In the genomic region with DNA sequence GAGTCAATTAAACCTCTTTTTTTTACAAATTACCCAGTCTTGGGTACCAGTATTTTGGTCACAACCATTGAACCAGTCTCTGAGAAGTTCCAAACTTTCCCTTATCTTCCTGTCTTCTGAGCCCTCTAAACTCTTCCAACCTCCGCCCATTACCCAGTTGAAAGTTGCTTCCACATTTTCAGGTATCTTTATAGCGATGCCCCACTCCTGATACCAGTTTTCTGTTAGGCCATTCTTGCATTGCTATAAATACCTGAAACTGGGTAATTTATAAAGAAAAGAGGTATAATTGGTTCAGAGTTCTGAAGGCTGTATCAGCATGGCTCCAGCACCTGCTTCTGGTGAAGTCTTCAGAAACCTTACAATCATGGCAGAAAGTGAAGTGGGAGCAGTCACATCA, we compare ENCODE assay signal across 34 cellular contexts. TPM values are rescaled to one million over a fixed set of nuclear protein-coding genes. Genes with fewer than 3 reads are reported as not detected.
"Had no signal": no experiment of that assay in that cellular context is flagged by ENCODE, and none has a peak within 500 bp of the region (broad histone marks: within the 10 kb centered on the region; RNA-seq: fewer than 3 reads in every experiment).

No MANE protein-coding gene starts in this region.

- H3K27me3 Mint-ChIP-seq: stimulated activated memory B cell treated with anti-CD40 and anti-IgM and Interleukin-4, amounts not matched to agents 10 μg/mL and 1 μg/mL and 100 μg/mL, for 72 hours; stimulated activated naive B cell treated with anti-CD40 and anti-IgM and Interleukin-4, amounts not matched to agents 10 μg/mL and 1 μg/mL and 100 μg/mL, for 72 hours; stimulated activated naive CD8-positive, alpha-beta T cell treated with anti-CD3 and anti-CD28 coated beads, Interleukin-15, amount 100 ng/mL, for 72 hours; stimulated activated naive CD8-positive, alpha-beta T cell treated with anti-CD3 and anti-CD28 coated beads, Interleukin-15, Interleukin-2, amounts not matched to agents 100 ng/mL and 50 ng/mL, for 24 hours; type B pancreatic cell had no signal

- H3K36me3 ChIP-seq: suprapubic skin, thyroid gland, transverse colon, upper lobe of right lung, uterus, vagina had no signal

- DNase-seq: stimulated activated CD4-positive, alpha-beta T cell treated with anti-CD3 and anti-CD28 coated beads, Interleukin-2, amount 100 ng/mL, for 48 hours; stimulated activated CD4-positive, alpha-beta T cell treated with anti-CD3 and anti-CD28 coated beads, Interleukin-4, amount 100 ng/mL, for 1 hour; stimulated activated CD4-positive, alpha-beta T cell treated with anti-CD3 and anti-CD28 coated beads, Interleukin-4, amount 100 ng/mL, for 24 hours; stimulated activated CD4-positive, alpha-beta T cell treated with anti-CD3 and anti-CD28 coated beads, Interleukin-4, amount 100 ng/mL, for 4 hours; stimulated activated CD8-positive, alpha-beta memory T cell treated with anti-CD3 and anti-CD28 coated beads, Interleukin-4, amount 100 ng/mL, for 48 hours; stimulated activated naive B cell treated with anti-CD40 and anti-IgM and Interleukin-4, amounts not matched to agents 10 μg/mL and 1 μg/mL and 100 μg/mL, for 72 hours; stimulated activated naive CD4-positive, alpha-beta T cell; stimulated activated naive CD4-positive, alpha-beta T cell treated with Interleukin-2 at 50 U/mL for 16 hours; stimulated activated naive CD8-positive, alpha-beta T cell treated with anti-CD3 and anti-CD28 coated beads, Interleukin-15, amount 100 ng/mL, for 72 hours; stimulated activated naive CD8-positive, alpha-beta T cell treated with anti-CD3 and anti-CD28 coated beads, Interleukin-15, Interleukin-2, amounts not matched to agents 100 U/mL and 50 U/mL, for 24 hours; stomach; substantia nigra; testis; thyroid gland; tibial artery; transverse colon; trophoblast cell; upper lobe of left lung; upper lobe of right lung; uterus had no signal

- H3K27ac ChIP-seq: stomach, suprapubic skin, testis, thoracic aorta, thyroid gland, tibial artery, tibial nerve, transverse colon, upper lobe of left lung, upper lobe of right lung, uterus, vagina had no signal

- H3K4me1 Mint-ChIP-seq: stimulated activated memory B cell treated with anti-CD40 and anti-IgM and Interleukin-4, amounts not matched to agents 10 μg/mL and 1 μg/mL and 100 μg/mL, for 72 hours had no signal

- H3K9me3 ChIP-seq: testis, thoracic aorta, thyroid gland, tibial artery, upper lobe of right lung, uterus had no signal

- H3K27ac Mint-ChIP-seq: stimulated activated effector memory CD8-positive, alpha-beta T cell treated with anti-CD3 and anti-CD28 coated beads, Interleukin-12 subunit alpha, Interleukin-12 subunit beta, amount 100 ng/mL, for 72 hours; stimulated activated memory B cell treated with anti-CD40 and anti-IgM and Interleukin-4, amounts not matched to agents 10 μg/mL and 1 μg/mL and 100 μg/mL, for 72 hours; stimulated activated naive B cell treated with anti-CD40 and anti-IgM and Interleukin-4, amounts not matched to agents 10 μg/mL and 1 μg/mL and 100 μg/mL, for 72 hours; stimulated activated naive CD8-positive, alpha-beta T cell treated with anti-CD3 and anti-CD28 coated beads, Interleukin-15, amount 100 ng/mL, for 72 hours; stimulated activated naive CD8-positive, alpha-beta T cell treated with anti-CD3 and anti-CD28 coated beads, Interleukin-15, Interleukin-2, amounts not matched to agents 100 ng/mL and 50 ng/mL, for 24 hours; type B pancreatic cell had no signal

- FAIRE-seq: urothelium cell line had no signal

- H3K27me3 ChIP-seq: stomach, suprapubic skin, testis, thyroid gland, tibial artery, tibial nerve, transverse colon, upper lobe of left lung, upper lobe of right lung, uterus, vagina had no signal

- ATAC-seq: stimulated activated effector memory CD8-positive, alpha-beta T cell treated with anti-CD3 and anti-CD28 coated beads, Interleukin-12 subunit alpha, Interleukin-12 subunit beta, amount 100 ng/mL, for 72 hours; stimulated activated memory B cell treated with anti-CD40 and anti-IgM and Interleukin-4, amounts not matched to agents 10 μg/mL and 1 μg/mL and 100 μg/mL, for 72 hours; stimulated activated naive B cell treated with anti-CD40 and anti-IgM and Interleukin-4, amounts not matched to agents 10 μg/mL and 1 μg/mL and 100 μg/mL, for 72 hours; stimulated activated naive CD8-positive, alpha-beta T cell treated with anti-CD3 and anti-CD28 coated beads, Interleukin-15, amount 100 ng/mL, for 72 hours; stimulated activated naive CD8-positive, alpha-beta T cell treated with anti-CD3 and anti-CD28 coated beads, Interleukin-15, Interleukin-2, amounts not matched to agents 100 U/mL and 50 U/mL, for 24 hours; upper lobe of right lung had no signal

- H3K4me3 ChIP-seq: stomach, suprapubic skin, testis, thoracic aorta, thyroid gland, tibial artery, tibial nerve, transverse colon, upper lobe of left lung, upper lobe of right lung, uterus, vagina had no signal

- H3K4me3 Mint-ChIP-seq: stimulated activated effector memory CD8-positive, alpha-beta T cell treated with anti-CD3 and anti-CD28 coated beads, Interleukin-12 subunit alpha, Interleukin-12 subunit beta, amount 100 ng/mL, for 72 hours; stimulated activated memory B cell treated with anti-CD40 and anti-IgM and Interleukin-4, amounts not matched to agents 10 μg/mL and 1 μg/mL and 100 μg/mL, for 72 hours; stimulated activated naive B cell treated with anti-CD40 and anti-IgM and Interleukin-4, amounts not matched to agents 10 μg/mL and 1 μg/mL and 100 μg/mL, for 72 hours; stimulated activated naive CD8-positive, alpha-beta T cell treated with anti-CD3 and anti-CD28 coated beads, Interleukin-15, amount 100 ng/mL, for 72 hours; stimulated activated naive CD8-positive, alpha-beta T cell treated with anti-CD3 and anti-CD28 coated beads, Interleukin-15, Interleukin-2, amounts not matched to agents 100 ng/mL and 50 ng/mL, for 24 hours; type B pancreatic cell had no signal

- H3K4me1 ChIP-seq: stomach, suprapubic skin, testis, thyroid gland, tibial artery, tibial nerve, transverse colon, upper lobe of left lung, upper lobe of right lung, uterus, vagina had no signal

RNA-seq across cellular contexts. Expression of gene OR11H4, which starts 35.0 kb away (rescaled TPM):
- total RNA-seq: stomach, subcutaneous adipose tissue, suprapubic skin, temporal lobe, thoracic aorta, thyroid gland, tibial nerve, transverse colon, upper lobe of left lung, upper lobe of right lung, ureter, urinary bladder, uterus, vagina had no signal
- polyA plus RNA-seq: stomach, thymus, urinary bladder had no signal

RNA-seq across cellular contexts. Expression of gene OR11H7, which starts 45.3 kb away (rescaled TPM):
- total RNA-seq: stomach, subcutaneous adipose tissue, suprapubic skin, temporal lobe, testis, thoracic aorta, thyroid gland, tibial nerve, transverse colon, upper lobe of left lung, upper lobe of right lung, ureter, urinary bladder, uterus, vagina had no signal
- polyA plus RNA-seq: stomach, thymus, urinary bladder had no signal

RNA-seq across cellular contexts. Expression of gene OR11H6, which starts 50.6 kb away (rescaled TPM):
- total RNA-seq: stomach, subcutaneous adipose tissue, suprapubic skin, temporal lobe, testis, thoracic aorta, thyroid gland, tibial nerve, transverse colon, upper lobe of left lung, upper lobe of right lung, ureter, urinary bladder, uterus, vagina had no signal
- polyA plus RNA-seq: stomach, thymus, urinary bladder had no signal
